ENCODE assay signal across 1 cellular context in the genomic region with DNA sequence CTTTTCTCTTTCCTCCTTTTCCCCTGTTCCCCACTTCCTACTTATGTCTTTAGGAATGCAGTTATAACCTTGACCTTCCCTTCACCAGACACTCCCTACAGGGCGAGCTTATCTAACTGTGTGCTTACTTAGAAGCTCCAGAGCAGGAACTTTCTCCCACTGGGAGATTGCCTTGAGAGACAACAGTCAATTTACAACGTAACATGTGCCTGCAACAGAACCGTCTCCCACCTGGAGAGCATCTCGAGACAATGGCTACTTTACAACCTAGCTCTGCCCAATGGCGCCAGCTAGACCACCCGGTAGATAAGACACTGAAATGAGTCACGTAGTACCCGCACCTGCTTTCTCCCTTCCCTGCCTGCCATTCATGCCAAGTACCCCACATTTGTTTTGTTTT.
A peak's percentile ranks its signal among the peaks of the same experiment; 100 is the strongest.
TF ChIP-seq lines count a peak whose summit lies in the region.

No MANE protein-coding gene starts in this region.

TF ChIP-seq in HepG2, 621 proteins besides CTCF, POLR2A, EP300 and RAD21:
- TF ChIP-seq MXD4 (CRISPR knock-in tag; IDR thresholded peaks at IDR 0.05) (no peak), RARA (CRISPR knock-in tag; IDR thresholded peaks at IDR 0.05) (peak; percentile 77), ZNF329 (CRISPR knock-in tag; IDR thresholded peaks at IDR 0.05; ENCODE audit: low read depth) (no peak), ASH2L (IDR thresholded peaks at IDR 0.05; ENCODE audit: insufficient read length, low read depth, low read length) (no peak), CBX1 (IDR thresholded peaks at IDR 0.05; ENCODE audit: low read depth) (no peak), GABPB1 (CRISPR knock-in tag; IDR thresholded peaks at IDR 0.05) (no peak), MED8 (CRISPR knock-in tag; IDR thresholded peaks at IDR 0.05; ENCODE audit: insufficient replicate concordance) (no peak), SMAD9 (CRISPR knock-in tag; IDR thresholded peaks at IDR 0.05) (no peak), MAX (IDR thresholded peaks at IDR 0.05) (no peak), RXRB (CRISPR knock-in tag; IDR thresholded peaks at IDR 0.05; ENCODE audit: borderline replicate concordance) (0 out of 2 replicates have a peak, but pooled peaks have one; percentile 9), NR2F6 (IDR thresholded peaks at IDR 0.05) (no peak), NR2F6 (CRISPR knock-in tag; IDR thresholded peaks at IDR 0.05) (0 out of 2 replicates have a peak, but pooled peaks have one; percentile 13), CENPBD1 (CRISPR knock-in tag; IDR thresholded peaks at IDR 0.05; ENCODE audit: borderline replicate concordance, low read depth) (no peak)
- TF ChIP-seq, protein P1, sequence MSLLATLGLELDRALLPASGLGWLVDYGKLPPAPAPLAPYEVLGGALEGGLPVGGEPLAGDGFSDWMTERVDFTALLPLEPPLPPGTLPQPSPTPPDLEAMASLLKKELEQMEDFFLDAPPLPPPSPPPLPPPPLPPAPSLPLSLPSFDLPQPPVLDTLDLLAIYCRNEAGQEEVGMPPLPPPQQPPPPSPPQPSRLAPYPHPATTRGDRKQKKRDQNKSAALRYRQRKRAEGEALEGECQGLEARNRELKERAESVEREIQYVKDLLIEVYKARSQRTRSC (CRISPR knock-in tag; IDR thresholded peaks at IDR 0.05; ENCODE audit: low read depth): no peak
